1 cellular context compared by ENCODE assay signal in the genomic region with DNA sequence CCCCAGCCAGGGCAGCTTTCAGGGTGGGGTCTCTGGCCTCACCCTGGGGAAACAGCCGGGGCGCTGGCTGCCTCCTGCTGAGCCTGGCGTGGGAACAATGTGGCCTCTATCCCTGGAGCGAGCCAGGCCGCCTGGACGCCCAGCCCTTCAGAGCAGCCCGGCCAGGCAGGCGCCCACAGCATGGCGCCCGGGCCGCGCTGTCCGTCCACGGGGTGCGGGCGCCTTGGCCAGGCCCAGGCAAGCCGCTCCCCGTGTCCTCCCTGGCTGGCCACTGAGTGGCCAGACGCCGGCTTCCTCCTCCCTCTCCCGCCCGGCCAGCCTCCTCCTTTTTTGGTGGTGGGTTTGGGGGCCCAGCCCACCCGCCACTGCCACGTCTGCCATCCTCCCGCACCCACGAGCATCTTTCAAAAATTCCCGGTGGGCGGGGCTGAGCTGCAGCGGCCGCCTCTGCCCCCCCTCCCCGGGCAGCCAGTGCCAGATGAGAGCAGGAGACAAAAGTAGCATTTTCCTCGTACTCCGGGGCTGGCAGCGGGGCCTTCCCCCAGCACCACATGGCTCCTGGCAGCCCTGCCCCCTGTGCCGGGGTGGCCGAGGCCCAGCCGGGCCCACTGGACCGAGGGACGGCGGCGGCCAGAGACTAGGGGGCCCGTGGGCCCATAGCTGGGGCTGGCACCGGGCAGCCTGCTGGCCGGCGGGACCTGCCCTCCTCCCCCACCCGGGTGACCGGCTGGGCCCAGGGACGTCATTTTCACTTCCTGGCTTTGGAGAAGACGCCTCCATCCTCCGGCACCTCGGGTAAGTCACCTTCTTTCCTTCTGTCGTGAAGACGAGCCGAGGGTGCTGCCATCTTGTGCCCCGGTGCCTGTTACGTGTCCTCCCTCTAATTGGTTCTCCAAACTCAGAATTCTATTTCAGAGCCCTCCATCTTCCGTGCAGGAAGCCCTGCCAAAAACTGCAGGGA.
A peak's percentile ranks its signal among the peaks of the same experiment; 100 is the strongest.
TF ChIP-seq lines count a peak whose summit lies in the region.

No MANE protein-coding gene starts in this region.

TF ChIP-seq in HEK293, 187 proteins besides CTCF, POLR2A, EP300 and RAD21 (continued from another document and continues in another):
- TF ChIP-seq, protein P1, sequence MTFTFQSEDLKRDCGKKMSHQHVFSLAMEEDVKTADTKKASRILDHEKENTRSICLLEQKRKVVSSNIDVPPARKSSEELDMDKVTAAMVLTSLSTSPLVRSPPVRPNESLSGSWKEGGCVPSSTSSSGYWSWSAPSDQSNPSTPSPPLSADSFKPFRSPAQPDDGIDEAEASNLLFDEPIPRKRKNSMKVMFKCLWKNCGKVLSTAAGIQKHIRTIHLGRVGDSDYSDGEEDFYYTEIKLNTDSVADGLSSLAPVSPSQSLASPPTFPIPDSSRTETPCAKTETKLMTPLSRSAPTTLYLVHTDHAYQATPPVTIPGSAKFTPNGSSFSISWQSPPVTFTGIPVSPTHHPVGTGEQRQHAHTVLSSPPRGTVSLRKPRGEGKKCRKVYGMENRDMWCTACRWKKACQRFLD (tag by site-specific recombination; IDR thresholded peaks at IDR 0.05), result no peak
- no peak for TF ChIP-seq ZSCAN16 (tag by site-specific recombination; IDR thresholded peaks at IDR 0.05)
- no peak for TF ChIP-seq ZNF341 (tag by site-specific recombination; IDR thresholded peaks at IDR 0.05; ENCODE audit: low read depth)
- TF ChIP-seq ZNF239 (tag by site-specific recombination; IDR thresholded peaks at IDR 0.05), result no peak
- no peak for TF ChIP-seq ZNF138 (tag by site-specific recombination; IDR thresholded peaks at IDR 0.05; ENCODE audit: borderline replicate concordance)
- peak; percentile 70; the same call in 1 of the 2 replicates for TF ChIP-seq ZSCAN30 (tag by site-specific recombination; IDR thresholded peaks at IDR 0.05)
- TF ChIP-seq, protein P2, sequence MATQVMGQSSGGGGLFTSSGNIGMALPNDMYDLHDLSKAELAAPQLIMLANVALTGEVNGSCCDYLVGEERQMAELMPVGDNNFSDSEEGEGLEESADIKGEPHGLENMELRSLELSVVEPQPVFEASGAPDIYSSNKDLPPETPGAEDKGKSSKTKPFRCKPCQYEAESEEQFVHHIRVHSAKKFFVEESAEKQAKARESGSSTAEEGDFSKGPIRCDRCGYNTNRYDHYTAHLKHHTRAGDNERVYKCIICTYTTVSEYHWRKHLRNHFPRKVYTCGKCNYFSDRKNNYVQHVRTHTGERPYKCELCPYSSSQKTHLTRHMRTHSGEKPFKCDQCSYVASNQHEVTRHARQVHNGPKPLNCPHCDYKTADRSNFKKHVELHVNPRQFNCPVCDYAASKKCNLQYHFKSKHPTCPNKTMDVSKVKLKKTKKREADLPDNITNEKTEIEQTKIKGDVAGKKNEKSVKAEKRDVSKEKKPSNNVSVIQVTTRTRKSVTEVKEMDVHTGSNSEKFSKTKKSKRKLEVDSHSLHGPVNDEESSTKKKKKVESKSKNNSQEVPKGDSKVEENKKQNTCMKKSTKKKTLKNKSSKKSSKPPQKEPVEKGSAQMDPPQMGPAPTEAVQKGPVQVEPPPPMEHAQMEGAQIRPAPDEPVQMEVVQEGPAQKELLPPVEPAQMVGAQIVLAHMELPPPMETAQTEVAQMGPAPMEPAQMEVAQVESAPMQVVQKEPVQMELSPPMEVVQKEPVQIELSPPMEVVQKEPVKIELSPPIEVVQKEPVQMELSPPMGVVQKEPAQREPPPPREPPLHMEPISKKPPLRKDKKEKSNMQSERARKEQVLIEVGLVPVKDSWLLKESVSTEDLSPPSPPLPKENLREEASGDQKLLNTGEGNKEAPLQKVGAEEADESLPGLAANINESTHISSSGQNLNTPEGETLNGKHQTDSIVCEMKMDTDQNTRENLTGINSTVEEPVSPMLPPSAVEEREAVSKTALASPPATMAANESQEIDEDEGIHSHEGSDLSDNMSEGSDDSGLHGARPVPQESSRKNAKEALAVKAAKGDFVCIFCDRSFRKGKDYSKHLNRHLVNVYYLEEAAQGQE (tag by site-specific recombination; IDR thresholded peaks at IDR 0.05), result no peak
- TF ChIP-seq WT1 (tag by site-specific recombination; IDR thresholded peaks at IDR 0.05), result no peak
- TF ChIP-seq ZBTB49 (tag by site-specific recombination; IDR thresholded peaks at IDR 0.05; ENCODE audit: low read depth), result no peak
- TF ChIP-seq ZNF621 (tag by site-specific recombination; IDR thresholded peaks at IDR 0.05), result no peak
- 0 out of 2 replicates have a peak, but pooled peaks have one; percentile 36 for TF ChIP-seq ZNF2 (tag by site-specific recombination; IDR thresholded peaks at IDR 0.05)
- TF ChIP-seq ZNF157 (tag by site-specific recombination; IDR thresholded peaks at IDR 0.05), result no peak
- 0 out of 2 replicates have a peak, but pooled peaks have one; percentile 30 for TF ChIP-seq ZSCAN5A (tag by site-specific recombination; IDR thresholded peaks at IDR 0.05)
- peak; percentile 47; the same call in 1 of the 2 replicates for TF ChIP-seq ZBTB17 (tag by site-specific recombination; IDR thresholded peaks at IDR 0.05)
- no peak for TF ChIP-seq SCRT1 (tag by site-specific recombination; IDR thresholded peaks at IDR 0.05; ENCODE audit: borderline replicate concordance)
- peak; percentile 19; the same call in 1 of the 2 replicates for TF ChIP-seq KLF10 (tag by site-specific recombination; IDR thresholded peaks at IDR 0.05)
- no peak for TF ChIP-seq ZNF670 (tag by site-specific recombination; IDR thresholded peaks at IDR 0.05; ENCODE audit: low read depth)
- TF ChIP-seq ZNF629 (tag by site-specific recombination; IDR thresholded peaks at IDR 0.05), result peak; percentile 77
- TF ChIP-seq, protein P3, sequence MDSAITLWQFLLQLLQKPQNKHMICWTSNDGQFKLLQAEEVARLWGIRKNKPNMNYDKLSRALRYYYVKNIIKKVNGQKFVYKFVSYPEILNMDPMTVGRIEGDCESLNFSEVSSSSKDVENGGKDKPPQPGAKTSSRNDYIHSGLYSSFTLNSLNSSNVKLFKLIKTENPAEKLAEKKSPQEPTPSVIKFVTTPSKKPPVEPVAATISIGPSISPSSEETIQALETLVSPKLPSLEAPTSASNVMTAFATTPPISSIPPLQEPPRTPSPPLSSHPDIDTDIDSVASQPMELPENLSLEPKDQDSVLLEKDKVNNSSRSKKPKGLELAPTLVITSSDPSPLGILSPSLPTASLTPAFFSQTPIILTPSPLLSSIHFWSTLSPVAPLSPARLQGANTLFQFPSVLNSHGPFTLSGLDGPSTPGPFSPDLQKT (IDR thresholded peaks at IDR 0.05; ENCODE audit: borderline replicate concordance, low read depth, low read length), result no peak
- TF ChIP-seq, protein P4, sequence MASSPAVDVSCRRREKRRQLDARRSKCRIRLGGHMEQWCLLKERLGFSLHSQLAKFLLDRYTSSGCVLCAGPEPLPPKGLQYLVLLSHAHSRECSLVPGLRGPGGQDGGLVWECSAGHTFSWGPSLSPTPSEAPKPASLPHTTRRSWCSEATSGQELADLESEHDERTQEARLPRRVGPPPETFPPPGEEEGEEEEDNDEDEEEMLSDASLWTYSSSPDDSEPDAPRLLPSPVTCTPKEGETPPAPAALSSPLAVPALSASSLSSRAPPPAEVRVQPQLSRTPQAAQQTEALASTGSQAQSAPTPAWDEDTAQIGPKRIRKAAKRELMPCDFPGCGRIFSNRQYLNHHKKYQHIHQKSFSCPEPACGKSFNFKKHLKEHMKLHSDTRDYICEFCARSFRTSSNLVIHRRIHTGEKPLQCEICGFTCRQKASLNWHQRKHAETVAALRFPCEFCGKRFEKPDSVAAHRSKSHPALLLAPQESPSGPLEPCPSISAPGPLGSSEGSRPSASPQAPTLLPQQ (tag by site-specific recombination; IDR thresholded peaks at IDR 0.05), result peak; percentile 97
- TF ChIP-seq BCL11B (tag by site-specific recombination; IDR thresholded peaks at IDR 0.05; ENCODE audit: low read depth), result peak; percentile 50; the same call in 1 of the 2 replicates
- TF ChIP-seq ZEB2 (tag by site-specific recombination; IDR thresholded peaks at IDR 0.05), result peak; percentile 84
- no peak for TF ChIP-seq ZNF202 (tag by site-specific recombination; IDR thresholded peaks at IDR 0.05; ENCODE audit: borderline replicate concordance)
- TF ChIP-seq ZNF175 (tag by site-specific recombination; IDR thresholded peaks at IDR 0.05), result no peak
- TF ChIP-seq ZNF292 (tag by site-specific recombination; IDR thresholded peaks at IDR 0.05; ENCODE audit: borderline replicate concordance, low read depth), result no peak
- TF ChIP-seq ZNF350 (tag by site-specific recombination; IDR thresholded peaks at IDR 0.05), result no peak
- no peak for TF ChIP-seq ZNF707 (tag by site-specific recombination; IDR thresholded peaks at IDR 0.05)
- TF ChIP-seq TRIM28 (IDR thresholded peaks at IDR 0.05; ENCODE audit: borderline replicate concordance, low read length), result no peak
- no peak for TF ChIP-seq ZNF223 (tag by site-specific recombination; IDR thresholded peaks at IDR 0.05)
- TF ChIP-seq SP3 (tag by site-specific recombination; IDR thresholded peaks at IDR 0.05), result peak; percentile 83
- TF ChIP-seq ZNF146 (tag by site-specific recombination; IDR thresholded peaks at IDR 0.05), result no peak
- no peak for TF ChIP-seq ZNF311 (tag by site-specific recombination; IDR thresholded peaks at IDR 0.05; ENCODE audit: borderline replicate concordance)
- TF ChIP-seq GLI4 (tag by site-specific recombination; IDR thresholded peaks at IDR 0.05), result no peak
- TF ChIP-seq HOXD13 (CRISPR knock-in tag; IDR thresholded peaks at IDR 0.05; ENCODE audit: borderline replicate concordance), result no peak
- TF ChIP-seq OVOL3 (tag by site-specific recombination; IDR thresholded peaks at IDR 0.05), result no peak
- TF ChIP-seq ZNF768 (tag by site-specific recombination; IDR thresholded peaks at IDR 0.05), result no peak
- TF ChIP-seq ZNF426 (tag by site-specific recombination; IDR thresholded peaks at IDR 0.05), result 0 out of 2 replicates have a peak, but pooled peaks have one; percentile 8
- no peak for TF ChIP-seq ZNF664 (tag by site-specific recombination; IDR thresholded peaks at IDR 0.05)
- 0 out of 2 replicates have a peak, but pooled peaks have one; percentile 9 for TF ChIP-seq ZNF121 (tag by site-specific recombination; IDR thresholded peaks at IDR 0.05)
- TF ChIP-seq ZNF211 (tag by site-specific recombination; IDR thresholded peaks at IDR 0.05; ENCODE audit: low read depth), result no peak
- peak; percentile 47; the same call in 1 of the 2 replicates for TF ChIP-seq ZNF596 (tag by site-specific recombination; IDR thresholded peaks at IDR 0.05)
- TF ChIP-seq, protein P5, sequence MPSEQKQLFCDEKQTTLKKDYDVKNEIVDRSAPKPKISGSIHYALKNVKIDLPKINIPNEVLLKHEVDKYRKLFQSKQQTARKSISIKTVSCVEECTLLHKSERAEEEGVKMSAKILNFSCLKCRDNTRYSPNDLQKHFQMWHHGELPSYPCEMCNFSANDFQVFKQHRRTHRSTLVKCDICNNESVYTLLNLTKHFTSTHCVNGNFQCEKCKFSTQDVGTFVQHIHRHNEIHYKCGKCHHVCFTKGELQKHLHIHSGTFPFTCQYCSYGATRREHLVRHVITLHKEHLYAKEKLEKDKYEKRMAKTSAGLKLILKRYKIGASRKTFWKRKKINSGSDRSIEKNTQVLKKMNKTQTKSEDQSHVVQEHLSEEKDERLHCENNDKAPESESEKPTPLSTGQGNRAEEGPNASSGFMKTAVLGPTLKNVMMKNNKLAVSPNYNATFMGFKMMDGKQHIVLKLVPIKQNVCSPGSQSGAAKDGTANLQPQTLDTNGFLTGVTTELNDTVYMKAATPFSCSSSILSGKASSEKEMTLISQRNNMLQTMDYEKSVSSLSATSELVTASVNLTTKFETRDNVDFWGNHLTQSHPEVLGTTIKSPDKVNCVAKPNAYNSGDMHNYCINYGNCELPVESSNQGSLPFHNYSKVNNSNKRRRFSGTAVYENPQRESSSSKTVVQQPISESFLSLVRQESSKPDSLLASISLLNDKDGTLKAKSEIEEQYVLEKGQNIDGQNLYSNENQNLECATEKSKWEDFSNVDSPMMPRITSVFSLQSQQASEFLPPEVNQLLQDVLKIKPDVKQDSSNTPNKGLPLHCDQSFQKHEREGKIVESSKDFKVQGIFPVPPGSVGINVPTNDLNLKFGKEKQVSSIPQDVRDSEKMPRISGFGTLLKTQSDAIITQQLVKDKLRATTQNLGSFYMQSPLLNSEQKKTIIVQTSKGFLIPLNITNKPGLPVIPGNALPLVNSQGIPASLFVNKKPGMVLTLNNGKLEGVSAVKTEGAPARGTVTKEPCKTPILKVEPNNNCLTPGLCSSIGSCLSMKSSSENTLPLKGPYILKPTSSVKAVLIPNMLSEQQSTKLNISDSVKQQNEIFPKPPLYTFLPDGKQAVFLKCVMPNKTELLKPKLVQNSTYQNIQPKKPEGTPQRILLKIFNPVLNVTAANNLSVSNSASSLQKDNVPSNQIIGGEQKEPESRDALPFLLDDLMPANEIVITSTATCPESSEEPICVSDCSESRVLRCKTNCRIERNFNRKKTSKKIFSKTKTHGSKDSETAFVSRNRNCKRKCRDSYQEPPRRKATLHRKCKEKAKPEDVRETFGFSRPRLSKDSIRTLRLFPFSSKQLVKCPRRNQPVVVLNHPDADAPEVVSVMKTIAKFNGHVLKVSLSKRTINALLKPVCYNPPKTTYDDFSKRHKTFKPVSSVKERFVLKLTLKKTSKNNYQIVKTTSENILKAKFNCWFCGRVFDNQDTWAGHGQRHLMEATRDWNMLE (tag by site-specific recombination; conservative IDR thresholded peaks at IDR 0.05; ENCODE audit: low read depth), result no peak
- TF ChIP-seq ZIC2 (tag by site-specific recombination; IDR thresholded peaks at IDR 0.05), result peak; percentile 91
- TF ChIP-seq ZNF266 (tag by site-specific recombination; IDR thresholded peaks at IDR 0.05; ENCODE audit: low read depth), result no peak
- TF ChIP-seq ZNF843 (tag by site-specific recombination; IDR thresholded peaks at IDR 0.05), result no peak
- no peak; the same call in 1 of the 2 replicates for TF ChIP-seq ZFP37 (tag by site-specific recombination; IDR thresholded peaks at IDR 0.05)
- TF ChIP-seq RBAK (tag by site-specific recombination; IDR thresholded peaks at IDR 0.05), result no peak
